In the genomic region with DNA sequence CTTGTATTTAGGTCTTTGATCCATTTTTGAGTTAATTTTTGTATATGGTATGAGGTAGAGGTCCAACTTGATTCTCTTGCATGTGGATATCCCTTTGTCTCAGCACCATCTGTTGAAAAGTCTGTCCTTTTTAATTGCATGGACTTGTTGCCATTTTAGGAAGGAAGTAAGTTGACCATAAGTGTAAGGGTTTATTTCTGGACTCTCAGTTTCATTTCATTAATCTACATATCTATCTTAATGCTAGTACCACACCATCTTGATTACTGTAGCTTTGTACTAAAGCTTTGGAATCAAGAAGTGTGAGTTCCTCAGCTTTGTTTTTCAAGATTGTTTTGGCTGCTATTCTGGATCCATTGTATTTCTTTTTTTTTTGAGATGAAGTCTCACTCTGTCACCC, we compare ENCODE assay signal across 2 cellular contexts.
TF ChIP-seq lines count a peak whose summit lies in the region.

No MANE protein-coding gene starts in this region.

TF ChIP-seq in GM12891, 5 proteins besides CTCF, POLR2A, EP300 and RAD21 (continued from another document):
- no peak for TF ChIP-seq TAF1 (IDR thresholded peaks at IDR 0.05; ENCODE audit: low read depth, low read length)
- no peak for TF ChIP-seq POLR2AphosphoS5 (IDR thresholded peaks at IDR 0.05; ENCODE audit: low read depth, low read length)
TF ChIP-seq in GM12891: peak in this region for 0.

TF ChIP-seq in GM12878, 131 proteins besides CTCF, POLR2A, EP300 and RAD21 (continued from another document):
- no peak for TF ChIP-seq SIX5 (IDR thresholded peaks at IDR 0.05; ENCODE audit: low read depth, low read length, severe bottlenecking)
- peak in 1 of 2 experiments; percentile 42; a peak in 1 of 4 replicates for TF ChIP-seq ETV6 (conservative IDR thresholded peaks at IDR 0.05 in 1 of 2, IDR thresholded peaks at IDR 0.05 in 1 of 2; ENCODE audit: borderline replicate concordance in 1 of 2, low read depth in 1 of 2)
- TF ChIP-seq PKNOX1 (IDR thresholded peaks at IDR 0.05), result no peak
- peak; percentile 84; the same call in 1 of the 2 replicates for TF ChIP-seq MEF2A (IDR thresholded peaks at IDR 0.05; ENCODE audit: insufficient read depth, low read depth, low read length)
